ENCODE assay signal across 23 cellular contexts in genomic region chr14:86310148-86310547, GRCh38.
"Had no signal": no experiment of that assay in that cellular context is flagged by ENCODE, and none has a peak within 500 bp of the region (broad histone marks: within the 10 kb centered on the region; RNA-seq: fewer than 3 reads in every experiment).

No MANE protein-coding gene starts in this region.

- H3K4me1 ChIP-seq: esophagus muscularis mucosa, foreskin keratinocyte, gastroesophageal sphincter, heart left ventricle, left lung, lower lobe of right lung had no signal

- H3K4me3 ChIP-seq: coronary artery, dorsolateral prefrontal cortex, esophagus muscularis mucosa, gastroesophageal sphincter, heart left ventricle, hepatocyte, left lung, lower lobe of right lung, mucosa of descending colon had no signal

- FAIRE-seq: endothelial cell of umbilical vein, frontal cortex, kidney had no signal

- H3K36me3 ChIP-seq: esophagus muscularis mucosa, gastroesophageal sphincter, heart left ventricle, left lung, lower lobe of right lung had no signal

- H3K4me2 ChIP-seq: hepatocyte had no signal

- H2AFZ ChIP-seq: hepatocyte had no signal

- H3K27ac ChIP-seq: coronary artery, dorsolateral prefrontal cortex, esophagus muscularis mucosa, foreskin keratinocyte, gastroesophageal sphincter, heart left ventricle, hepatocyte, left lung, lower lobe of right lung had no signal

- H3K27me3 ChIP-seq: dorsolateral prefrontal cortex, esophagus muscularis mucosa, foreskin keratinocyte, gastroesophageal sphincter, heart left ventricle, hepatocyte, left lung had no signal

- H3K9me3 ChIP-seq: esophagus muscularis mucosa, gastroesophageal sphincter, heart left ventricle, lower lobe of right lung had no signal

- ATAC-seq: foreskin keratinocyte, gastroesophageal sphincter, heart left ventricle, left colon, left lung, left ventricle myocardium superior, lower lobe of right lung, mucosa of descending colon had no signal

- H3K79me2 ChIP-seq: hepatocyte had no signal

- DNase-seq: dermis blood vessel endothelial cell; dorsolateral prefrontal cortex; effector CD4-positive, alpha-beta T cell; effector memory CD4-positive, alpha-beta T cell; foreskin keratinocyte; heart left ventricle; hypothalamus; immature natural killer cell; islet precursor cell; kidney; kidney glomerular epithelial cell; left colon; left lung; left ventricle myocardium superior; lower lobe of right lung; mesenchymal stem cell; mucosa of descending colon had no signal
